Comparison of ENCODE assay signal across 22 cellular contexts in genomic region chr6:94443701-94444100, GRCh38.
DNase-seq lines count a peak whose midpoint lies in the region; FAIRE-seq and TF ChIP-seq lines count a peak whose summit lies in the region.
"Had no signal": no experiment of that assay in that cellular context is flagged by ENCODE, and none has a peak within 500 bp of the region (broad histone marks: within the 10 kb centered on the region; RNA-seq: fewer than 3 reads in every experiment).

No MANE protein-coding gene starts in this region.

- POLR2A ChIA-PET in H1 (lab: Charles Lee; ENCODE audit: partially characterized antibody), result no interaction called here

- H2AFZ ChIP-seq in H1 (ENCODE audit: low read length), result no peak overlapping the region
- H2AFZ ChIP-seq: GM23338 had no signal

- no peak overlapping the region for H3K14ac ChIP-seq in H1 (ENCODE audit: insufficient read length)

- H2BK5ac ChIP-seq in H1 (ENCODE audit: low read depth, low read length), result no peak overlapping the region

- 100% methylated on average over 2 of the region's 2 CpGs; no CpG with 5 or more reads in 1 of the 2 experiments for WGBS in H1 (ENCODE audit: extremely low coverage in 1 of 2, insufficient coverage in 1 of 2, insufficient read length in 1 of 2, insufficient replicate concordance in 2 of 2, low coverage in 1 of 2, low lambda C conversion rate in 2 of 2, missing lambda C conversion rate in 1 of 2), 2 experiments

- H2BK15ac ChIP-seq in H1 (ENCODE audit: low read length), result no peak overlapping the region

- H3K79me1 ChIP-seq in H1 (ENCODE audit: low read depth, low read length), result no peaks in the 10 kb centered on the region

- no peak overlapping the region for H3K9ac ChIP-seq in H1 (replicated peaks in 1 of 4; ENCODE audit: extremely low read depth in 1 of 4, low read depth in 3 of 4, low read length in 3 of 4)
- H3K9ac ChIP-seq: BLaER1 treated with 17β-estradiol and CSF1 and Interleukin-3, amounts not matched to agents 10 nM and 100 nM had no signal

- no peak overlapping the region for H2BK20ac ChIP-seq in H1 (ENCODE audit: low read length)

- H4K5ac ChIP-seq in H1 (ENCODE audit: insufficient read length, low read depth, low read length), result no peak overlapping the region

- no peaks in the 10 kb centered on the region for H4K20me1 ChIP-seq in H1 (replicated peaks in 1 of 2; ENCODE audit: control insufficient read depth in 1 of 2, insufficient read depth in 2 of 2, low read length in 2 of 2)
- H4K20me1 ChIP-seq: BLaER1 treated with 17β-estradiol and CSF1 and Interleukin-3, amounts not matched to agents 10 nM and 100 nM had no signal

- TF ChIP-seq POLR2A in H1 (IDR thresholded peaks at IDR 0.05; ENCODE audit: control extremely low read depth in 1 of 2, low read depth in 2 of 2, low read length in 2 of 2), result no peak

- no peak overlapping the region for H3K56ac ChIP-seq in H1 (replicated peaks; ENCODE audit: insufficient read length, low read depth, low read length)

- intact Hi-C loops in tibial artery (cut with DNase I; ENCODE audit: low total_unique reads), result no loop called here

- no peaks in the 10 kb centered on the region for H3K36me3 ChIP-seq in H1 (ENCODE audit: control insufficient read depth in 2 of 4, insufficient read depth in 4 of 4, low read length in 3 of 4)
- no peaks in the 10 kb centered on the region for H3K36me3 ChIP-seq in tibial artery
- H3K36me3 ChIP-seq: BE2C; BLaER1 treated with 17β-estradiol and CSF1 and Interleukin-3, amounts not matched to agents 10 nM and 100 nM; HAP-1 had no signal

- no peak overlapping the region for H2AK5ac ChIP-seq in H1 (ENCODE audit: low read depth, low read length)

- H4K91ac ChIP-seq in H1 (replicated peaks; ENCODE audit: insufficient read length, low read length), result no peak overlapping the region

- H4K8ac ChIP-seq in H1 (ENCODE audit: extremely low read depth, insufficient read depth, low read length), result no peak overlapping the region

- CTCF ChIA-PET in H1 (lab: Charles Lee; ENCODE audit: partially characterized antibody), result no interaction called here

- H3K23ac ChIP-seq in H1 (ENCODE audit: insufficient read length), result no peak overlapping the region

- no peak overlapping the region for H3K18ac ChIP-seq in H1 (ENCODE audit: extremely low read depth, low read length)

- no peaks in the 10 kb centered on the region for H3K27me3 ChIP-seq in H1 (replicated peaks in 1 of 4; ENCODE audit: control insufficient read depth in 3 of 4, extremely low read depth in 1 of 4, insufficient read depth in 3 of 4, low read length in 3 of 4)
- H3K27me3 ChIP-seq in tibial artery, result no peaks in the 10 kb centered on the region
- H3K27me3 ChIP-seq: BE2C; BLaER1 treated with 17β-estradiol and CSF1 and Interleukin-3, amounts not matched to agents 10 nM and 100 nM had no signal

- TF ChIP-seq EP300 in H1 (IDR thresholded peaks at IDR 0.05; ENCODE audit: borderline replicate concordance in 1 of 2, low read depth in 2 of 2, low read length in 2 of 2), result no peak

- DNase-seq in NCI-H146 (lab: John Stamatoyannopoulos, UW) (peak; percentile 9), NCI-H146 treated with DMSO at 0.1 percent for 48 hours (lab: John Stamatoyannopoulos, UW; ENCODE audit: unreplicated experiment) (no peak), H1 (ENCODE audit: low read depth in 1 of 2, low spot score in 2 of 2) (no peak), pons (ENCODE audit: low spot score) (peak; percentile 20), NOMO-1 (lab: John Stamatoyannopoulos, UW; ENCODE audit: unreplicated experiment in 2 of 2) (no peak), tibial artery (no peak)
- DNase-seq: BE2C; CD4-positive, alpha-beta T cell; CD8-positive, alpha-beta memory T cell; DMS 273 treated with DMSO at 0.1 percent for 48 hours; DMS79; EL; GDM1; HFFc6 had no signal

- H2BK12ac ChIP-seq in H1 (ENCODE audit: low read depth, low read length), result 0 out of 2 replicates have a peak overlapping the region, but pooled peaks have one; percentile 41

- TF ChIP-seq CTCF in H1 (IDR thresholded peaks at IDR 0.05; ENCODE audit: control extremely low read depth in 1 of 3, insufficient read depth in 1 of 3, low read depth in 1 of 3, low read length in 3 of 3) (no peak), tibial artery (IDR thresholded peaks at IDR 0.05) (no peak)

- H3K4me2 ChIP-seq in H1 (ENCODE audit: insufficient read depth in 1 of 2, low read depth in 2 of 2, low read length in 2 of 2), result no peak overlapping the region
- H3K4me2 ChIP-seq: BLaER1 treated with 17β-estradiol and CSF1 and Interleukin-3, amounts not matched to agents 10 nM and 100 nM; GM23338 had no signal

- no peaks in the 10 kb centered on the region for H3K23me2 ChIP-seq in H1 (ENCODE audit: low read depth, low read length)

- no peak overlapping the region for H3K27ac ChIP-seq in H1 (ENCODE audit: low read depth, low read length)
- H3K27ac ChIP-seq in tibial artery, result no peak overlapping the region
- H3K27ac ChIP-seq: 22Rv1; BLaER1 treated with 17β-estradiol and CSF1 and Interleukin-3, amounts not matched to agents 10 nM and 100 nM had no signal

- H3K4ac ChIP-seq in H1 (replicated peaks; ENCODE audit: insufficient read length, low read depth, low read length), result no peak overlapping the region

- H2BK120ac ChIP-seq in H1 (replicated peaks; ENCODE audit: low read depth, low read length), result no peak overlapping the region

- H3K4me1 ChIP-seq in H1 (replicated peaks in 1 of 4; ENCODE audit: control insufficient read depth in 3 of 4, insufficient read depth in 4 of 4, low read length in 3 of 4), result peaks cover 0 to 2% (median under 1%) of the 10 kb centered on the region in 4 experiments; a peak in 1 of 7 replicates
- no peaks in the 10 kb centered on the region for H3K4me1 ChIP-seq in tibial artery
- H3K4me1 ChIP-seq: BE2C; BLaER1 treated with 17β-estradiol and CSF1 and Interleukin-3, amounts not matched to agents 10 nM and 100 nM; HAP-1 had no signal

- TF ChIP-seq RAD21 in H1 (IDR thresholded peaks at IDR 0.05 in 1 of 2, conservative IDR thresholded peaks at IDR 0.05 in 1 of 2; ENCODE audit: low read depth in 2 of 2, low read length in 2 of 2), result no peak

- no peak for FAIRE-seq in H1 (lab: Jason Lieb, UNC)
- FAIRE-seq: A204.1, D721Med, GM12878, H54 had no signal

- H3K4me3 ChIP-seq in H1 (ENCODE audit: extremely low read depth in 1 of 4, insufficient read depth in 2 of 4, low read depth in 3 of 4, low read length in 4 of 4) (no peak overlapping the region), tibial artery (no peak overlapping the region)
- H3K4me3 ChIP-seq: BLaER1 treated with 17β-estradiol and CSF1 and Interleukin-3, amounts not matched to agents 10 nM and 100 nM; GM12878; GM23338; HAP-1 had no signal

- H3K79me2 ChIP-seq in H1 (ENCODE audit: control insufficient read depth in 1 of 2, insufficient read depth in 2 of 2, low read length in 2 of 2), result no peaks in the 10 kb centered on the region

- H3K9me3 ChIP-seq in H1 (ENCODE audit: insufficient read depth in 2 of 2, low read depth in 1 of 2, low read length in 1 of 2), result no peaks in the 10 kb centered on the region
- no peaks in the 10 kb centered on the region for H3K9me3 ChIP-seq in tibial artery
- H3K9me3 ChIP-seq: BE2C; BLaER1 treated with 17β-estradiol and CSF1 and Interleukin-3, amounts not matched to agents 10 nM and 100 nM; HAP-1 had no signal

TF ChIP-seq in H1, 55 proteins besides CTCF, POLR2A, EP300 and RAD21:
- TF ChIP-seq CBX5 (IDR thresholded peaks at IDR 0.05; ENCODE audit: low read depth, low read length) (no peak), CEBPB (IDR thresholded peaks at IDR 0.05; ENCODE audit: low read depth, low read length) (no peak), RBBP5 (IDR thresholded peaks at IDR 0.05; ENCODE audit: borderline replicate concordance, low read depth, low read length) (no peak), MAFK (IDR thresholded peaks at IDR 0.05; ENCODE audit: low read depth, low read length) (no peak), KDM5A (IDR thresholded peaks at IDR 0.05; ENCODE audit: low read length) (no peak), MAX (IDR thresholded peaks at IDR 0.05) (no peak), NANOG (IDR thresholded peaks at IDR 0.05; ENCODE audit: insufficient read depth, low read depth, low read length, poor library complexity, severe bottlenecking) (no peak), SRF (IDR thresholded peaks at IDR 0.05; ENCODE audit: low read depth, low read length) (no peak), POU5F1 (IDR thresholded peaks at IDR 0.05; ENCODE audit: low read depth, low read length) (no peak)

Comparison
In these comparisons a context has a peak if more than half of its experiments do, and no peak if none do; other contexts are left out.
1. DNase-seq: peak in NCI-H146 (single experiment) and pons (single experiment); none in NCI-H146 treated with DMSO at 0.1 percent for 48 hours (single experiment), H1 (0 of 2), NOMO-1 (0 of 2) and tibial artery (0 of 2).